8 cellular contexts compared by ENCODE assay signal in the genomic region with DNA sequence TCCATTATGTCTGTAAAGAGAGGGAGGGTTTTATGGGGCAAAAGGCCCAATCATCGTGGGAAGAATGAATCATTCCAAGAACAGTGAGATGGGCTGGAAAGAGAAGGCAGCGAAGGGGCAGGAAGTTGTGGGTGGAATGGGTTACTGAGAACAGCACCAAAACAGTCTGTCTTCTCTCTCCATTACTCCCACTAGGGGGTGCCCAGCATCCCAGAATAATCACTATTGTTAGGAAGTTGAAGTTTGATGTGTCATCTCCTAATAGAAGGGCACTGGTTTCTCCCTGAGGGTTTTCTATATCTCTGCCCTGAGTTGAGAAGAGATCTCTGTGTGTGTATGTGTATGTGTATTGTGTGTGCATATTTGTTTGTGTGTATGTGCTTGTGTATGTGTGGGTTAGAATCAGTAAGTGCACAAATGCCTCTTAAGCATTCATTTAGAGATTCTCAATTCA.
DNase-seq lines count a peak whose midpoint lies in the region; ATAC-seq, FAIRE-seq and TF ChIP-seq lines count a peak whose summit lies in the region.

No MANE protein-coding gene starts in this region.

- H3K9me3 ChIP-seq in BE2C (no peaks in the 10 kb centered on the region), gastroesophageal sphincter (no peaks in the 10 kb centered on the region)

- TF ChIP-seq POLR2A in gastroesophageal sphincter (IDR thresholded peaks at IDR 0.05): no peak

- H3K27ac Mint-ChIP-seq in immature natural killer cell: peak overlapping the region in 1 of 6 donors; percentile 1

- TF ChIP-seq CTCF in BE2C (IDR thresholded peaks at IDR 0.05; ENCODE audit: low read depth, low read length): peak; percentile 80
- peak; percentile 25 to 64 (median 50) for TF ChIP-seq CTCF in gastroesophageal sphincter (IDR thresholded peaks at IDR 0.05)

- ATAC-seq in HG02938 (IDR thresholded peaks at IDR 0.05; ENCODE audit: unreplicated experiment): peak; percentile 83
- ATAC-seq in activated T-cell treated with anti-CD3 and anti-CD28 coated beads, Interleukin-2, amount 50 U/mL, for 4 hours: peak; percentile 76
- peak; percentile 37 for ATAC-seq in gastroesophageal sphincter

- no peak overlapping the region for H3K4me3 ChIP-seq in BE2C (ENCODE audit: low read depth, low read length)
- no peak overlapping the region for H3K4me3 ChIP-seq in gastroesophageal sphincter

- peaks cover 32% of the 10 kb centered on the region for H3K4me1 Mint-ChIP-seq in activated T-cell treated with anti-CD3 and anti-CD28 coated beads, Interleukin-2, amount 50 U/mL, for 4 hours (ENCODE audit: low read depth)
- peaks cover 12 to 29% of the 10 kb centered on the region in 2 donors for H3K4me1 Mint-ChIP-seq in immature natural killer cell

- H3K4me1 ChIP-seq in BE2C: no peaks in the 10 kb centered on the region
- peaks cover 10 to 68% (median 46%) of the 10 kb centered on the region in 3 donors for H3K4me1 ChIP-seq in gastroesophageal sphincter

- no peaks in the 10 kb centered on the region for H3K36me3 ChIP-seq in BE2C
- H3K36me3 ChIP-seq in gastroesophageal sphincter: no peaks in the 10 kb centered on the region

- no peak for TF ChIP-seq EP300 in gastroesophageal sphincter (IDR thresholded peaks at IDR 0.05)

- no peaks in the 10 kb centered on the region for H3K27me3 Mint-ChIP-seq in activated T-cell treated with anti-CD3 and anti-CD28 coated beads, Interleukin-2, amount 50 U/mL, for 4 hours (ENCODE audit: low read depth)
- H3K27me3 Mint-ChIP-seq in immature natural killer cell (ENCODE audit: low read depth in 3 of 3): peaks cover 0 to 2% (median 2%) of the 10 kb centered on the region in 3 donors

- H3K27me3 ChIP-seq in BE2C (no peaks in the 10 kb centered on the region), gastroesophageal sphincter (no peaks in the 10 kb centered on the region)

- FAIRE-seq in GM18507 (lab: Jason Lieb, UNC): peak; percentile 78

- DNase-seq in BE2C (peak; percentile 61), GM18507 (ENCODE audit: extremely low spot score, insufficient read length, low read depth) (peak; percentile 37), NCI-H69 (lab: John Stamatoyannopoulos, UW) (peak; percentile 58), pulmonary artery endothelial cell (ENCODE audit: low read depth, low spot score) (peak; percentile 91), immature natural killer cell (no peak)
- DNase-seq in activated T-cell treated with anti-CD3 and anti-CD28 coated beads, Interleukin-2, amount 50 U/mL, for 4 hours: peak; percentile 15

- WGBS in gastroesophageal sphincter (ENCODE audit: low coverage in 1 of 2), 2 donors: 6 to 20% methylated on average over 1 to 2 of the region's 2 CpGs

- H3K4me3 Mint-ChIP-seq in activated T-cell treated with anti-CD3 and anti-CD28 coated beads, Interleukin-2, amount 50 U/mL, for 4 hours: peak overlapping the region; percentile 57
- no peak overlapping the region for H3K4me3 Mint-ChIP-seq in immature natural killer cell

- no peaks in the 10 kb centered on the region for H3K36me3 Mint-ChIP-seq in activated T-cell treated with anti-CD3 and anti-CD28 coated beads, Interleukin-2, amount 50 U/mL, for 4 hours (ENCODE audit: insufficient read depth)
- peaks cover 0 to 4% (median 0%) of the 10 kb centered on the region in 3 donors for H3K36me3 Mint-ChIP-seq in immature natural killer cell

- peak overlapping the region; percentile 38 to 80 (median 60) for H3K27ac ChIP-seq in gastroesophageal sphincter

- H3K9me3 Mint-ChIP-seq in activated T-cell treated with anti-CD3 and anti-CD28 coated beads, Interleukin-2, amount 50 U/mL, for 4 hours: no peaks in the 10 kb centered on the region
- H3K9me3 Mint-ChIP-seq in immature natural killer cell: no peaks in the 10 kb centered on the region

Comparison
In these comparisons a context has a peak if more than half of its experiments do, and no peak if none do; other contexts are left out.
1. DNase-seq: peak in BE2C (single experiment), GM18507 (single experiment), NCI-H69 (single experiment), activated T-cell treated with anti-CD3 and anti-CD28 coated beads, Interleukin-2, amount 50 U/mL, for 4 hours (single experiment) and pulmonary artery endothelial cell (single experiment); none in immature natural killer cell (0 of 3).
2. Peak in every context shown above with its lines, with median percentiles within 50 percentile points of each other: ATAC-seq.